ENCODE assay signal across 27 cellular contexts in the genomic region with DNA sequence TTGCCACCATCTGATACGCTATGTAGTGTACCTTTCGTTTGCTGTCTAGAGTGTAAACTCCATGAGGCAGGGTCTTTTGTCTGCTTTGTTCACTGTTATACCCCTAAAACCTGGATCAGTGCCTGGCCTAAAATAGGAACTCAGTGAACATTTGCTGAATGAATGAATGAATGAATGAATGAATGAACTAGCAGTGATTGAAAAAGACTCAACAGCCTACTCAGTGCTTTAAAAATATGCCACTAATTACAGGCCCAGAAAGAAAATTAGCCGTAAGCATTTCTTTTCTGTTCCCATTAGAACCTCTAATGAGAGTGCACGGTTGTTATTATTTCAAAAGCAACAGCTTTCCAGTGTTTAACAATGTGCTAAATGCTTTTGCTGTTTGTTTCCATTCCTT.
"Had no signal": no experiment of that assay in that cellular context is flagged by ENCODE, and none has a peak within 500 bp of the region (broad histone marks: within the 10 kb centered on the region; RNA-seq: fewer than 3 reads in every experiment).

No MANE protein-coding gene starts in this region.

- H3K4me1 ChIP-seq: suprapubic skin, testis, upper lobe of left lung, upper lobe of right lung, uterus had no signal

- H3K36me3 ChIP-seq: stomach, suprapubic skin, thoracic aorta, thyroid gland, tibial artery, tibial nerve, transverse colon, upper lobe of left lung, upper lobe of right lung, uterus, vagina had no signal

- H3K27me3 ChIP-seq: stomach, suprapubic skin, testis, thyroid gland, tibial artery, tibial nerve, transverse colon, upper lobe of left lung, upper lobe of right lung, uterus, vagina had no signal

- H3K4me3 ChIP-seq: stomach, suprapubic skin, testis, thoracic aorta, thyroid gland, tibial artery, tibial nerve, transverse colon, upper lobe of left lung, upper lobe of right lung, uterus, vagina had no signal

- H3K27ac ChIP-seq: stomach, suprapubic skin, testis, thoracic aorta, thyroid gland, tibial artery, tibial nerve, transverse colon, upper lobe of left lung, upper lobe of right lung, uterus, vagina had no signal

- H3K9me3 ChIP-seq: stomach, suprapubic skin, testis, thoracic aorta, thyroid gland, tibial artery, tibial nerve, transverse colon, upper lobe of left lung, upper lobe of right lung, uterus, vagina had no signal

- FAIRE-seq: urothelium cell line had no signal

- DNase-seq: stimulated activated CD4-positive, alpha-beta T cell treated with anti-CD3 and anti-CD28 coated beads, Interleukin-2, amount 100 ng/mL, for 48 hours; stimulated activated CD4-positive, alpha-beta T cell treated with anti-CD3 and anti-CD28 coated beads, Interleukin-4, amount 100 ng/mL, for 1 hour; stimulated activated CD4-positive, alpha-beta T cell treated with anti-CD3 and anti-CD28 coated beads, Interleukin-4, amount 100 ng/mL, for 24 hours; stimulated activated CD4-positive, alpha-beta T cell treated with anti-CD3 and anti-CD28 coated beads, Interleukin-4, amount 100 ng/mL, for 4 hours; stimulated activated CD8-positive, alpha-beta memory T cell treated with anti-CD3 and anti-CD28 coated beads, Interleukin-4, amount 100 ng/mL, for 48 hours; stimulated activated naive B cell treated with anti-CD40 and anti-IgM and Interleukin-4, amounts not matched to agents 10 μg/mL and 1 μg/mL and 100 μg/mL, for 72 hours; stimulated activated naive CD4-positive, alpha-beta T cell; stimulated activated naive CD4-positive, alpha-beta T cell treated with Interleukin-2 at 50 U/mL for 16 hours; stimulated activated naive CD8-positive, alpha-beta T cell treated with anti-CD3 and anti-CD28 coated beads, Interleukin-15, amount 100 ng/mL, for 72 hours; stimulated activated naive CD8-positive, alpha-beta T cell treated with anti-CD3 and anti-CD28 coated beads, Interleukin-15, Interleukin-2, amounts not matched to agents 100 U/mL and 50 U/mL, for 24 hours; stomach; substantia nigra; testis; thyroid gland; tibial artery; transverse colon; trophoblast cell; upper lobe of left lung; upper lobe of right lung; uterus had no signal

- ATAC-seq: stimulated activated effector memory CD8-positive, alpha-beta T cell treated with anti-CD3 and anti-CD28 coated beads, Interleukin-12 subunit alpha, Interleukin-12 subunit beta, amount 100 ng/mL, for 72 hours; stimulated activated memory B cell treated with anti-CD40 and anti-IgM and Interleukin-4, amounts not matched to agents 10 μg/mL and 1 μg/mL and 100 μg/mL, for 72 hours; stimulated activated naive B cell treated with anti-CD40 and anti-IgM and Interleukin-4, amounts not matched to agents 10 μg/mL and 1 μg/mL and 100 μg/mL, for 72 hours; stimulated activated naive CD8-positive, alpha-beta T cell treated with anti-CD3 and anti-CD28 coated beads, Interleukin-15, amount 100 ng/mL, for 72 hours; stimulated activated naive CD8-positive, alpha-beta T cell treated with anti-CD3 and anti-CD28 coated beads, Interleukin-15, Interleukin-2, amounts not matched to agents 100 U/mL and 50 U/mL, for 24 hours; upper lobe of right lung had no signal
